Comparison of ENCODE assay signal across 10 cellular contexts in the genomic region with DNA sequence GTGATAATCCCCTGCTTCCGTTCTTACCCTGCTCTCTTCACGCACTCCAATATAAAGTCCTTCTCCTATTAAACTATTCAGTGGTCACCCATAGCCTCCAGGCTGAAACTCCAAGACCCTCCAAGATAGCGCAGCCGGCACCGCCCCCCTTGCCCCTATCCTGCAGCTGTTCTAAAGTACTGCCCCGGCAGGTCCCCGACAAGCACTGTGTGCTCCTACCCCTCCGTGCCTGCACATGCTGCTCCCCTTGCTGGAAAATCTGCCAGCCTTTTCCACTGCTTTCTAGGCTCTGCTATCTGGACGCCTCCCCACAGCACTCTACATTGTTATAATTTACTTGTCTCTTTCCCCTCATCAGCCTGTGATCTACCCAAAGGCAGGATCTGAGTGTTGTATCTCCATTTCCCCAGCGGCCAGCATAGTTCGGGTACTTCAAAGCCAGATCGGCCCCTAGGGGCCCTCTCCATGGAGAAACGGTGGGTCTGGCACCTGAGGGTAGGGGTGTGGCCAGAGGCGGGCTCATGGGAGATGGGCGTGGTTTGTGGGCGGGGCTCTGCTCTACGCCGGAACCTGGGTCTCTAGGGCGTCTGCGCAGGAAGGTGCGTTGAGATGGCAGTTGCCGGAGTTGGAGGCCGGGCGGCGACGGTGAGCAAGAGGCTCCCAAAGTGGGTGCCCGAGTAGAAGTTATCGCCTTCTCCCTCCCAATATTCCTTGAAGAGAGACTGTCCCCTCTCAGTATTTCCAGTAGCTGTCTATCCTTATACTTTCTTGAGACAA.
DNase-seq lines count a peak whose midpoint lies in the region; ATAC-seq and TF ChIP-seq lines count a peak whose summit lies in the region.
"Had no signal": no experiment of that assay in that cellular context is flagged by ENCODE, and none has a peak within 500 bp of the region (broad histone marks: within the 10 kb centered on the region; RNA-seq: fewer than 3 reads in every experiment).

No MANE protein-coding gene starts in this region.

- DNase-seq in NOMO-1 (lab: John Stamatoyannopoulos, UW; ENCODE audit: unreplicated experiment in 2 of 2) (peak; percentile 15 to 26), NOMO-1 treated with dmso at 0.1 percent for 144 hours (lab: John Stamatoyannopoulos, UW; ENCODE audit: unreplicated experiment) (no peak), brain microvascular endothelial cell (no peak), mucosa of descending colon (peak; percentile 63 to 79 (median 75)), suprapubic skin (ENCODE audit: low spot score in 2 of 2) (no peak), NCI-H1436 treated with DMSO at 0.1 percent for 48 hours (lab: John Stamatoyannopoulos, UW) (no peak), NCI-H1694 treated with DMSO at 0.1 percent for 48 hours (lab: John Stamatoyannopoulos, UW) (no peak), NCI-H1092 treated with DMSO at 0.1 percent for 48 hours (lab: John Stamatoyannopoulos, UW) (no peak)

- H3K4me3 ChIP-seq in brain microvascular endothelial cell (ENCODE audit: low read depth, low read length) (peak overlapping the region; percentile 17), mucosa of descending colon (no peak overlapping the region), suprapubic skin (peak overlapping the region; percentile 21)
- H3K4me3 ChIP-seq: thoracic aorta had no signal

- no peak for TF ChIP-seq POLR2A in suprapubic skin (IDR thresholded peaks at IDR 0.05)

- no peak for TF ChIP-seq CTCF in brain microvascular endothelial cell (IDR thresholded peaks at IDR 0.05; ENCODE audit: low read depth, low read length, missing control alignments)
- TF ChIP-seq CTCF in mucosa of descending colon (IDR thresholded peaks at IDR 0.05): no peak
- no peak for TF ChIP-seq CTCF in suprapubic skin (IDR thresholded peaks at IDR 0.05)

- intact Hi-C loops in mucosa of descending colon (cut with DNase I, micrococcal nuclease): no loop called here

- 23% methylated on average over 28 of the region's 28 CpGs for WGBS in suprapubic skin

- H3K36me3 ChIP-seq in brain microvascular endothelial cell (replicated peaks) (peaks cover 5% of the 10 kb centered on the region), mucosa of descending colon (ENCODE audit: low read depth) (peaks cover 3% of the 10 kb centered on the region), suprapubic skin (peaks cover 29% of the 10 kb centered on the region)

- H3K27ac ChIP-seq in brain microvascular endothelial cell: no peak overlapping the region
- H3K27ac ChIP-seq in suprapubic skin: no peak overlapping the region
- H3K27ac ChIP-seq: 22Rv1, thoracic aorta had no signal

- ATAC-seq in mucosa of descending colon: peak; percentile 85

- H3K27me3 ChIP-seq in brain microvascular endothelial cell (replicated peaks) (no peaks in the 10 kb centered on the region), suprapubic skin (no peaks in the 10 kb centered on the region)

- no peak for TF ChIP-seq EP300 in suprapubic skin (IDR thresholded peaks at IDR 0.05)

- H3K4me1 ChIP-seq in mucosa of descending colon (ENCODE audit: low read depth): no peaks in the 10 kb centered on the region
- H3K4me1 ChIP-seq in suprapubic skin: peaks cover 4% of the 10 kb centered on the region

- in situ Hi-C loops in brain microvascular endothelial cell (cut with HindIII; ENCODE audit: low pct_ligation_motif_present, low sequenced_read_pairs): no loop called here

- no peaks in the 10 kb centered on the region for H3K9me3 ChIP-seq in mucosa of descending colon
- H3K9me3 ChIP-seq in suprapubic skin: no peaks in the 10 kb centered on the region
- H3K9me3 ChIP-seq: thoracic aorta had no signal

Comparison
In these comparisons a context has a peak if more than half of its experiments do, and no peak if none do; other contexts are left out.
1. DNase-seq: peak in NOMO-1 (2 of 2) and mucosa of descending colon (3 of 3); none in NOMO-1 treated with dmso at 0.1 percent for 144 hours (single experiment), brain microvascular endothelial cell (single experiment), suprapubic skin (0 of 2), NCI-H1436 treated with DMSO at 0.1 percent for 48 hours (single experiment), NCI-H1694 treated with DMSO at 0.1 percent for 48 hours (single experiment) and NCI-H1092 treated with DMSO at 0.1 percent for 48 hours (single experiment).